ENCODE assay signal across 8 cellular contexts in the genomic region with DNA sequence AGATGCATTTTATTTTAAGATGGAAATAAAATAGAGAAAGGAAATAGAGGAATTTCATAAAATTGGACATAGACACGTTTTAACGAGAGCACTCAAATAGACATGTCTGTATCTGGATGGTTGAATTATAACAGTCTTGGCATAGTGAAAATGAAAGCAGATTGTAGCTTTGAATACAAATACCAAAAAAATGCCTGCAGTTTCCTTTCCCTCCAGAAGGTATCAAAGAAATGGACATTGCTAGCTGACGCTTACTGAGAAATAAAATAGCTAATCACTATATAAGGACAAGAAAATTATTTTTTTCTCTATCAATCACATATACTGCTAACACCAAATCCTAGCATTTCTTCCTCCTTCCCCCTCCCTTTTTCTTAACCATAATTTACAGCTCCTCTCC. TPM values are rescaled to one million over a fixed set of nuclear protein-coding genes. Genes with fewer than 3 reads are reported as not detected.
DNase-seq lines count a peak whose midpoint lies in the region; ATAC-seq and TF ChIP-seq lines count a peak whose summit lies in the region.

No MANE protein-coding gene starts in this region.

- intact Hi-C loops in activated CD4-positive, alpha-beta T cell treated with anti-CD3 and anti-CD28 coated beads, Interleukin-2, amount 10 ng/mL, durations not matched to agents 24 days and 14 days (cut with micrococcal nuclease), result loop anchor here (1.0 to 5.0 kb wide), 6 partner anchors 12 to 213 kb away; a partner anchor contains a TSS
- intact Hi-C loops in mucosa of descending colon (cut with DNase I, micrococcal nuclease), result no loop called here
- intact Hi-C loops in testis (cut with DNase I; ENCODE audit: low total_unique reads), result loop anchor here (10.0 kb wide), 1 partner anchor 115 kb away; no protein-coding TSS in a partner anchor

- peaks cover 40% of the 10 kb centered on the region for H3K4me1 Mint-ChIP-seq in activated CD4-positive, alpha-beta T cell treated with anti-CD3 and anti-CD28 coated beads, Interleukin-2, amount 10 ng/mL, durations not matched to agents 24 days and 14 days
- H3K4me1 Mint-ChIP-seq in activated CD4-positive, alpha-beta memory T cell treated with anti-CD3 and anti-CD28 coated beads, Interleukin-2, amount 10 ng/mL, durations not matched to agents 7 days and 5 days, result peaks cover 27% of the 10 kb centered on the region

- peaks cover 18% of the 10 kb centered on the region for H3K4me1 ChIP-seq in mucosa of descending colon (ENCODE audit: low read depth)
- H3K4me1 ChIP-seq in testis, result peaks cover 6% of the 10 kb centered on the region

- POLR2A ChIA-PET in activated CD4-positive, alpha-beta memory T cell treated with anti-CD3 and anti-CD28 coated beads, Interleukin-2, amount 10 ng/mL, durations not matched to agents 7 days and 5 days (lab: Charles Lee), result interaction anchor here (0.6 to 8.9 kb wide), 18 partner anchors 8 to 553 kb away, joined by 3 to 141 read pairs (median 4); a partner anchor contains a TSS

- no peak for TF ChIP-seq POLR2A in testis (IDR thresholded peaks at IDR 0.05)

- no peaks in the 10 kb centered on the region for H3K27me3 ChIP-seq in testis

- CTCF ChIA-PET in activated CD4-positive, alpha-beta memory T cell treated with anti-CD3 and anti-CD28 coated beads, Interleukin-2, amount 10 ng/mL, durations not matched to agents 7 days and 5 days (lab: Charles Lee), result interaction anchor here (0.7 to 6.5 kb wide), 17 partner anchors 11 to 357 kb away, joined by 3 to 79 read pairs (median 3); a partner anchor contains a TSS

- H3K27ac ChIP-seq in testis, result no peak overlapping the region

- H3K4me3 Mint-ChIP-seq in activated CD4-positive, alpha-beta T cell treated with anti-CD3 and anti-CD28 coated beads, Interleukin-2, amount 10 ng/mL, durations not matched to agents 24 days and 14 days, result peak overlapping the region; percentile 89
- H3K4me3 Mint-ChIP-seq in activated CD4-positive, alpha-beta memory T cell treated with anti-CD3 and anti-CD28 coated beads, Interleukin-2, amount 10 ng/mL, durations not matched to agents 7 days and 5 days, result peak overlapping the region; percentile 67

- H3K27me3 Mint-ChIP-seq in activated CD4-positive, alpha-beta T cell treated with anti-CD3 and anti-CD28 coated beads, Interleukin-2, amount 10 ng/mL, durations not matched to agents 24 days and 14 days, result no peaks in the 10 kb centered on the region
- no peaks in the 10 kb centered on the region for H3K27me3 Mint-ChIP-seq in activated CD4-positive, alpha-beta memory T cell treated with anti-CD3 and anti-CD28 coated beads, Interleukin-2, amount 10 ng/mL, durations not matched to agents 7 days and 5 days

- no peak for DNase-seq in activated CD4-positive, alpha-beta T cell treated with anti-CD3 and anti-CD28 coated beads, Interleukin-2, amount 10 ng/mL, durations not matched to agents 24 days and 14 days
- no peak for DNase-seq in activated CD4-positive, alpha-beta T cell treated with anti-CD3 and anti-CD28 coated beads, Interleukin-2, amount 50 U/mL, for 48 hours
- no peak for DNase-seq in activated CD4-positive, alpha-beta memory T cell treated with anti-CD3 and anti-CD28 coated beads, Interleukin-2, amount 10 ng/mL, durations not matched to agents 7 days and 5 days
- DNase-seq in mucosa of descending colon (no peak), testis (no peak), Ammon's horn (ENCODE audit: low spot score) (no peak), foreskin melanocyte (no peak)

- no peaks in the 10 kb centered on the region for H3K36me3 Mint-ChIP-seq in activated CD4-positive, alpha-beta T cell treated with anti-CD3 and anti-CD28 coated beads, Interleukin-2, amount 10 ng/mL, durations not matched to agents 24 days and 14 days (ENCODE audit: low read depth)
- peaks cover 9% of the 10 kb centered on the region for H3K36me3 Mint-ChIP-seq in activated CD4-positive, alpha-beta memory T cell treated with anti-CD3 and anti-CD28 coated beads, Interleukin-2, amount 10 ng/mL, durations not matched to agents 7 days and 5 days (ENCODE audit: low read depth)

- H3K27ac Mint-ChIP-seq in activated CD4-positive, alpha-beta T cell treated with anti-CD3 and anti-CD28 coated beads, Interleukin-2, amount 10 ng/mL, durations not matched to agents 24 days and 14 days, result peak overlapping the region; percentile 97
- H3K27ac Mint-ChIP-seq in activated CD4-positive, alpha-beta memory T cell treated with anti-CD3 and anti-CD28 coated beads, Interleukin-2, amount 10 ng/mL, durations not matched to agents 7 days and 5 days, result peak overlapping the region; percentile 89

- H3K9me3 ChIP-seq in mucosa of descending colon (no peaks in the 10 kb centered on the region), testis (no peaks in the 10 kb centered on the region)

- TF ChIP-seq CTCF in mucosa of descending colon (IDR thresholded peaks at IDR 0.05) (no peak), testis (IDR thresholded peaks at IDR 0.05) (no peak)

- no peaks in the 10 kb centered on the region for H3K36me3 ChIP-seq in mucosa of descending colon (ENCODE audit: low read depth)
- no peaks in the 10 kb centered on the region for H3K36me3 ChIP-seq in testis (ENCODE audit: low read depth, missing control alignments)

- ATAC-seq in HG02884 (IDR thresholded peaks at IDR 0.05; ENCODE audit: unreplicated experiment) (peak; percentile 68), mucosa of descending colon (peak; percentile 63)

- 33 to 34% methylated on average over 3 of the region's 3 CpGs for WGBS in testis, 2 donors

- H3K4me3 ChIP-seq in mucosa of descending colon, result no peak overlapping the region
- no peak overlapping the region for H3K4me3 ChIP-seq in testis

- H3K9me3 Mint-ChIP-seq in activated CD4-positive, alpha-beta T cell treated with anti-CD3 and anti-CD28 coated beads, Interleukin-2, amount 10 ng/mL, durations not matched to agents 24 days and 14 days, result no peaks in the 10 kb centered on the region
- peaks cover 8% of the 10 kb centered on the region for H3K9me3 Mint-ChIP-seq in activated CD4-positive, alpha-beta memory T cell treated with anti-CD3 and anti-CD28 coated beads, Interleukin-2, amount 10 ng/mL, durations not matched to agents 7 days and 5 days

RNA-seq across cellular contexts. Expression of a gene that starts 11.4 kb away (rescaled TPM):
- total RNA-seq in activated CD4-positive, alpha-beta T cell treated with anti-CD3 and anti-CD28 coated beads, Interleukin-2, amount 10 ng/mL, durations not matched to agents 24 days and 14 days, result 46.8 and 52.5 TPM in 2 replicates
- 10 to 100 TPM; 39.2 to 45.2 TPM for total RNA-seq in activated CD4-positive, alpha-beta memory T cell treated with anti-CD3 and anti-CD28 coated beads, Interleukin-2, amount 10 ng/mL, durations not matched to agents 7 days and 5 days
- total RNA-seq in mucosa of descending colon (10 to 100 TPM; 26.4 to 31.3 (median 27.3) TPM), testis (10 to 100 TPM; 15.2 to 17.2 TPM)
- 14.8 TPM for polyA plus RNA-seq in testis (ENCODE audit: insufficient read depth, low read depth, low replicate concordance)

Comparison
In these comparisons a context has a peak if more than half of its experiments do, and no peak if none do; other contexts are left out.
1. intact Hi-C loops: an anchor here in activated CD4-positive, alpha-beta T cell treated with anti-CD3 and anti-CD28 coated beads, Interleukin-2, amount 10 ng/mL, durations not matched to agents 24 days and 14 days (1.0 to 5.0 kb wide) and testis (10.0 kb wide); none called in mucosa of descending colon.